ENCODE assay signal across 26 cellular contexts in genomic region chr2:99821039-99821438, GRCh38.
DNase-seq lines count a peak whose midpoint lies in the region; ATAC-seq and FAIRE-seq lines count a peak whose summit lies in the region.
"Had no signal": no experiment of that assay in that cellular context is flagged by ENCODE, and none has a peak within 500 bp of the region (broad histone marks: within the 10 kb centered on the region; RNA-seq: fewer than 3 reads in every experiment).

No MANE protein-coding gene starts in this region.

- no peak overlapping the region for H3K23ac ChIP-seq in mesenchymal stem cell (ENCODE audit: low read length in 2 of 2)

- WGBS in mesenchymal stem cell, result 93% methylated on average over 3 of the region's 3 CpGs

- in situ Hi-C loops in Caki2 (cut with HindIII; ENCODE audit: low pct_unique_long_range_greater_than_20kb, low sequenced_read_pairs), result no loop called here

- H3K36me3 ChIP-seq in mesenchymal stem cell (ENCODE audit: control insufficient read depth in 1 of 2, insufficient read depth in 2 of 2, low read depth in 1 of 2, low read length in 2 of 2), result peaks cover 0 to 3% of the 10 kb centered on the region in 2 experiments
- H3K36me3 ChIP-seq: ascending aorta, BE2C, esophagus squamous epithelium, transverse colon had no signal

- peak; percentile 19 for FAIRE-seq in G401.6 (lab: Jason Lieb, UNC)
- FAIRE-seq: GM12878, GM19239 had no signal

- no peak overlapping the region for H4K91ac ChIP-seq in mesenchymal stem cell (ENCODE audit: low read length)

- H3K9me3 ChIP-seq in mesenchymal stem cell (ENCODE audit: control insufficient read depth, low read length), result no peaks in the 10 kb centered on the region
- H3K9me3 ChIP-seq: ascending aorta, BE2C, esophagus squamous epithelium, transverse colon had no signal

- no peak overlapping the region for H3K14ac ChIP-seq in mesenchymal stem cell (ENCODE audit: low read length in 2 of 2)

- no peak overlapping the region for H2BK15ac ChIP-seq in mesenchymal stem cell (ENCODE audit: low read depth, poor library complexity, severe bottlenecking)

- H3K4me1 ChIP-seq in mesenchymal stem cell (ENCODE audit: control insufficient read depth, insufficient read depth, low read depth, low read length), result peaks cover 9% of the 10 kb centered on the region
- H3K4me1 ChIP-seq: ascending aorta, BE2C, esophagus squamous epithelium, transverse colon had no signal

- no peak overlapping the region for H2BK12ac ChIP-seq in mesenchymal stem cell (ENCODE audit: low read length in 2 of 2)

- peak overlapping the region; percentile 59 for H3K27ac ChIP-seq in mesenchymal stem cell (ENCODE audit: low read length, poor library complexity, severe bottlenecking)
- H3K27ac ChIP-seq: ascending aorta, esophagus squamous epithelium, SK-N-MC, transverse colon had no signal

- no peak overlapping the region for H3K4me2 ChIP-seq in mesenchymal stem cell (ENCODE audit: low read length, poor library complexity, severe bottlenecking)

- no peak overlapping the region for H3K4me3 ChIP-seq in mesenchymal stem cell (ENCODE audit: insufficient read depth in 1 of 2, low read depth in 1 of 2, low read length in 2 of 2)
- H3K4me3 ChIP-seq: ascending aorta, esophagus squamous epithelium, GM12878, SK-N-MC, transverse colon had no signal

- H3K27me3 ChIP-seq in mesenchymal stem cell (ENCODE audit: control insufficient read depth in 1 of 2, insufficient read depth in 1 of 2, low read length in 2 of 2), result peaks cover 0 to 8% of the 10 kb centered on the region in 2 experiments
- H3K27me3 ChIP-seq: ascending aorta, BE2C, transverse colon had no signal

- H2BK5ac ChIP-seq in mesenchymal stem cell (ENCODE audit: low read depth, low read length, poor library complexity, severe bottlenecking), result no peak overlapping the region

- H4K8ac ChIP-seq in mesenchymal stem cell (ENCODE audit: low read length), result no peak overlapping the region

- H2AK5ac ChIP-seq in mesenchymal stem cell (ENCODE audit: low read length, severe bottlenecking), result peak overlapping the region; percentile 81

- H2AFZ ChIP-seq in mesenchymal stem cell (ENCODE audit: low read depth, low read length), result no peak overlapping the region

- H3K9ac ChIP-seq in mesenchymal stem cell (ENCODE audit: low read length), result no peak overlapping the region

- ATAC-seq in GM21529 (IDR thresholded peaks at IDR 0.05; ENCODE audit: unreplicated experiment), result no peak
- ATAC-seq in HG02884 (IDR thresholded peaks at IDR 0.05; ENCODE audit: unreplicated experiment), result no peak
- ATAC-seq: activated CD4-positive, CD25-positive, alpha-beta regulatory T cell treated with anti-CD3 and anti-CD28 coated beads, Interleukin-2, amount 50 U/mL, for 24 hours; GM12878; stimulated activated naive CD8-positive, alpha-beta T cell treated with anti-CD3 and anti-CD28 coated beads, Interleukin-15, amount 100 ng/mL, for 72 hours had no signal

- H3K79me1 ChIP-seq in mesenchymal stem cell (replicated peaks; ENCODE audit: low read length, poor library complexity, severe bottlenecking), result peaks cover 12% of the 10 kb centered on the region

- no peak overlapping the region for H3K4ac ChIP-seq in mesenchymal stem cell (ENCODE audit: low read depth in 1 of 2, low read length in 2 of 2)

- DNase-seq in Caki2 (ENCODE audit: low read depth) (peak; percentile 28), OCI-M1 (lab: John Stamatoyannopoulos, UW) (peak; percentile 14), mesenchymal stem cell (no peak), COLO829 (ENCODE audit: low spot score) (no peak)
- DNase-seq: activated CD8-positive, alpha-beta memory T cell treated with anti-CD3 and anti-CD28 coated beads for 24 hours; activated naive CD4-positive, alpha-beta T cell treated with anti-CD3 and anti-CD28 coated beads, Interleukin-2, amount 50 U/mL, for 16 hours; activated T-cell treated with anti-CD3 and anti-CD28 coated beads, Interleukin-2, amount 50 U/mL, for 48 hours; BE2C; cerebellar nuclear complex; effector CD8-positive, alpha-beta T cell; esophagus squamous epithelium; GF-D8; NCI-H1930; NCI-H510A treated with DMSO at 0.1 percent for 48 hours; stimulated activated CD4-positive, alpha-beta T cell treated with anti-CD3 and anti-CD28 coated beads, Interleukin-2, amount 100 ng/mL, for 24 hours; stimulated activated naive CD8-positive, alpha-beta T cell treated with anti-CD3 and anti-CD28 coated beads, Interleukin-15, amount 100 ng/mL, for 72 hours; T-helper 9 cell; transverse colon had no signal

- no peak overlapping the region for H3K18ac ChIP-seq in mesenchymal stem cell (ENCODE audit: low read depth in 1 of 2, low read length in 2 of 2)

- no peak overlapping the region for H2BK120ac ChIP-seq in mesenchymal stem cell (ENCODE audit: low read depth, low read length)

Comparison
In these comparisons a context has a peak if more than half of its experiments do, and no peak if none do; other contexts are left out.
1. DNase-seq: peak in Caki2 (single experiment) and OCI-M1 (single experiment); none in mesenchymal stem cell (single experiment) and COLO829 (single experiment).